ENCODE assay signal across 28 cellular contexts in genomic region chr11:116278076-116278475, GRCh38.
"Had no signal": no experiment of that assay in that cellular context is flagged by ENCODE, and none has a peak within 500 bp of the region (broad histone marks: within the 10 kb centered on the region; RNA-seq: fewer than 3 reads in every experiment).

No MANE protein-coding gene starts in this region.

- H3K4me3 Mint-ChIP-seq: activated CD4-positive, alpha-beta T cell treated with anti-CD3 and anti-CD28 coated beads, Interleukin-2, amount 10 ng/mL, durations not matched to agents 24 days and 14 days; activated CD8-positive, alpha-beta T cell treated with anti-CD3 and anti-CD28 coated beads for 36 hours; activated naive CD8-positive, alpha-beta T cell treated with anti-CD3 and anti-CD28 coated beads for 36 hours; activated T-cell treated with anti-CD3 and anti-CD28 coated beads, Interleukin-2, amount 50 U/mL, for 72 hours; activated T-helper 17 cell treated with anti-CD3 and anti-CD28 coated beads, Interleukin-2, amount 50 U/mL, for 72 hours; central memory CD8-positive, alpha-beta T cell had no signal

- H3K4me1 Mint-ChIP-seq: activated CD4-positive, alpha-beta T cell treated with anti-CD3 and anti-CD28 coated beads, Interleukin-2, amount 10 ng/mL, durations not matched to agents 24 days and 14 days; activated naive CD8-positive, alpha-beta T cell treated with anti-CD3 and anti-CD28 coated beads for 36 hours; activated T-helper 17 cell treated with anti-CD3 and anti-CD28 coated beads, Interleukin-2, amount 50 U/mL, for 72 hours; central memory CD8-positive, alpha-beta T cell had no signal

- H3K9me3 Mint-ChIP-seq: activated CD4-positive, alpha-beta T cell treated with anti-CD3 and anti-CD28 coated beads, Interleukin-2, amount 10 ng/mL, durations not matched to agents 24 days and 14 days; activated CD8-positive, alpha-beta T cell treated with anti-CD3 and anti-CD28 coated beads for 36 hours; activated naive CD8-positive, alpha-beta T cell treated with anti-CD3 and anti-CD28 coated beads for 36 hours; activated T-cell treated with anti-CD3 and anti-CD28 coated beads, Interleukin-2, amount 50 U/mL, for 72 hours; activated T-helper 17 cell treated with anti-CD3 and anti-CD28 coated beads, Interleukin-2, amount 50 U/mL, for 72 hours; central memory CD8-positive, alpha-beta T cell had no signal

- H3K27me3 Mint-ChIP-seq: activated CD4-positive, alpha-beta T cell treated with anti-CD3 and anti-CD28 coated beads, Interleukin-2, amount 10 ng/mL, durations not matched to agents 24 days and 14 days had no signal

- H3K27ac Mint-ChIP-seq: activated CD4-positive, alpha-beta T cell treated with anti-CD3 and anti-CD28 coated beads, Interleukin-2, amount 10 ng/mL, durations not matched to agents 24 days and 14 days; activated CD8-positive, alpha-beta T cell treated with anti-CD3 and anti-CD28 coated beads for 36 hours; activated naive CD8-positive, alpha-beta T cell treated with anti-CD3 and anti-CD28 coated beads for 36 hours; activated T-cell treated with anti-CD3 and anti-CD28 coated beads, Interleukin-2, amount 50 U/mL, for 72 hours; activated T-helper 17 cell treated with anti-CD3 and anti-CD28 coated beads, Interleukin-2, amount 50 U/mL, for 72 hours had no signal

- ATAC-seq: activated CD8-positive, alpha-beta T cell treated with anti-CD3 and anti-CD28 coated beads for 36 hours; activated T-cell treated with anti-CD3 and anti-CD28 coated beads, Interleukin-2, amount 50 U/mL, for 72 hours; activated T-helper 17 cell treated with anti-CD3 and anti-CD28 coated beads, Interleukin-2, amount 50 U/mL, for 72 hours; Panc1 had no signal

- DNase-seq: activated CD4-positive, alpha-beta T cell treated with anti-CD3 and anti-CD28 coated beads, Interleukin-2, amount 10 ng/mL, durations not matched to agents 24 days and 14 days; activated CD4-positive, alpha-beta T cell treated with anti-CD3 and anti-CD28 coated beads, Interleukin-2, amount 50 U/mL, for 4 hours; activated CD8-positive, alpha-beta T cell treated with anti-CD3 and anti-CD28 coated beads for 36 hours; activated effector memory CD4-positive, alpha-beta T cell treated with anti-CD3 and anti-CD28 coated beads, Interleukin-2, amount 50 U/mL, for 16 hours; activated naive CD4-positive, alpha-beta T cell; activated naive CD4-positive, alpha-beta T cell treated with anti-CD3 and anti-CD28 coated beads, Interleukin-2, amount 50 U/mL, for 16 hours; activated naive CD8-positive, alpha-beta T cell treated with anti-CD3 and anti-CD28 coated beads for 36 hours; activated T-cell treated with anti-CD3 and anti-CD28 coated beads, Interleukin-2, amount 50 U/mL, for 1 hour; activated T-cell treated with anti-CD3 and anti-CD28 coated beads, Interleukin-2, amount 50 U/mL, for 72 hours; amniotic stem cell; aorta; Kasumi-1; KG1; MG63; NCI-H1092; NCI-H187 treated with DMSO at 0.1 percent for 48 hours; NCI-H2081; NCI-H345; NCI-H526 treated with DMSO at 0.1 percent for 48 hours; NCI-H774; SHP77 treated with DMSO at 0.1 percent for 48 hours; SW 1271; T-helper 1 cell; T-helper 2 cell; T-helper 9 cell had no signal

- H3K36me3 Mint-ChIP-seq: activated naive CD8-positive, alpha-beta T cell treated with anti-CD3 and anti-CD28 coated beads for 36 hours had no signal
